ENCODE assay signal across 23 cellular contexts in genomic region chr11:76759092-76759491, GRCh38. TPM values are rescaled to one million over a fixed set of nuclear protein-coding genes. Genes with fewer than 3 reads are reported as not detected.
"Had no signal": no experiment of that assay in that cellular context is flagged by ENCODE, and none has a peak within 500 bp of the region (broad histone marks: within the 10 kb centered on the region; RNA-seq: fewer than 3 reads in every experiment).

No MANE protein-coding gene starts in this region.

- H3K36me3 ChIP-seq: esophagus muscularis mucosa, stomach, suprapubic skin, tibial nerve had no signal

- ATAC-seq: sciatic nerve had no signal

- H3K9me3 ChIP-seq: esophagus muscularis mucosa, stomach, suprapubic skin, tibial nerve had no signal

- H3K27ac ChIP-seq: esophagus muscularis mucosa, hepatocyte, stomach, suprapubic skin, tibial nerve had no signal

- H3K4me1 Mint-ChIP-seq: stimulated activated memory B cell treated with anti-CD40 and anti-IgM and Interleukin-4, amounts not matched to agents 10 μg/mL and 1 μg/mL and 100 μg/mL, for 72 hours had no signal

- H3K4me3 Mint-ChIP-seq: brain; stimulated activated memory B cell treated with anti-CD40 and anti-IgM and Interleukin-4, amounts not matched to agents 10 μg/mL and 1 μg/mL and 100 μg/mL, for 72 hours; T-helper 1 cell treated with Interleukin-12 subunit alpha and Interleukin-12 subunit beta and Interleukin-4 antibody, amounts not matched to agents 30 μg/mL and 1 μg/mL, for 36 hours had no signal

- DNase-seq: activated CD4-positive, alpha-beta T cell treated with anti-CD3 and anti-CD28 coated beads for 4 hours; activated CD4-positive, alpha-beta T cell treated with anti-CD3 and anti-CD28 coated beads, Interleukin-2, amount 50 U/mL, for 48 hours; activated CD4-positive, CD25-positive, alpha-beta regulatory T cell; activated naive CD4-positive, alpha-beta T cell treated with anti-CD3 and anti-CD28 coated beads, Interleukin-2, amount 50 U/mL, for 16 hours; activated T-cell treated with anti-CD3 and anti-CD28 coated beads, Interleukin-2, amount 50 U/mL, for 48 hours; central memory CD4-positive, alpha-beta T cell; effector memory CD4-positive, alpha-beta T cell; glutamatergic neuron; occipital lobe; posterior cingulate gyrus; small intestine; stimulated activated CD4-positive, alpha-beta T cell treated with anti-CD3 and anti-CD28 coated beads, Interleukin-2, amount 100 ng/mL, for 24 hours; stomach; T1000 had no signal

- H3K27me3 ChIP-seq: esophagus muscularis mucosa, hepatocyte, stomach, suprapubic skin, tibial nerve had no signal

- H3K4me3 ChIP-seq: esophagus muscularis mucosa, hepatocyte, stomach, suprapubic skin, tibial nerve had no signal

- H3K9me3 Mint-ChIP-seq: stimulated activated memory B cell treated with anti-CD40 and anti-IgM and Interleukin-4, amounts not matched to agents 10 μg/mL and 1 μg/mL and 100 μg/mL, for 72 hours; T-helper 1 cell treated with Interleukin-12 subunit alpha and Interleukin-12 subunit beta and Interleukin-4 antibody, amounts not matched to agents 30 μg/mL and 1 μg/mL, for 36 hours had no signal

- H3K27ac Mint-ChIP-seq: stimulated activated memory B cell treated with anti-CD40 and anti-IgM and Interleukin-4, amounts not matched to agents 10 μg/mL and 1 μg/mL and 100 μg/mL, for 72 hours; T-helper 1 cell treated with Interleukin-12 subunit alpha and Interleukin-12 subunit beta and Interleukin-4 antibody, amounts not matched to agents 30 μg/mL and 1 μg/mL, for 36 hours had no signal

- H3K36me3 Mint-ChIP-seq: brain; stimulated activated memory B cell treated with anti-CD40 and anti-IgM and Interleukin-4, amounts not matched to agents 10 μg/mL and 1 μg/mL and 100 μg/mL, for 72 hours had no signal

RNA-seq across cellular contexts. Expression of gene TSKU, which starts 24.1 kb away (rescaled TPM):
- total RNA-seq: mononuclear cell had no signal
